1 cellular context compared by ENCODE assay signal in the genomic region with DNA sequence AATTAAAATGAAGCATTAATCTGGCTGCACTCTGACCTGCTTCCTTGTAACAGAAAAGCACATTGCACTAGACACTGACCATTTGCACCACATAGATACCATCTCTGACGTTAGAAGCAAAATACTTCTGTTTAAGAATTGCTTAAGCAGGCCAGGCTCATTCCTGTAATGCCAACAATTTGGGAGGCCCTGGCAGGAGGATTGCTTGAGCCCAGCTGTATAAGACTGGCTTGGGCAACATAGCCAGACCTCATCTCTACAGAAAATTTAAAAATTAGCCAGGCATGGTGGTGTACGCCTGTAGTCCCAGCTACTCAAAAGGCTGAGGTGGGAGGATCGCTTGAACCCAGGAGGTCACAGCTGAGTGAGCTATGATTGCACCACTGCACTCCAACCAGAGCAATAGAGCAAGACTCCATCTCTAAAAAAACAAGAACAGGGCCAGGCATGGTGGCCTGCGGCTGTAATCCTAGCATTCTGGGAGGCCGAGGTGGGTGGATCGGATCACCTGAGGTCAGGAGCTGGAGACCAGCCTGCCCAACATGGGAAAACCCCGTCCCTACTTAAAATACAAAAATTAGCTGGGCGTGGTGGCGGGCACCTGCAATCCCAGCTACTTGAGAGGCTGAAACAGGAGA.
TF ChIP-seq lines count a peak whose summit lies in the region.

No MANE protein-coding gene starts in this region.

TF ChIP-seq in endothelial cell of umbilical vein, 7 proteins besides CTCF, POLR2A, EP300 and RAD21:
- TF ChIP-seq EZH2 (IDR thresholded peaks at IDR 0.05; ENCODE audit: borderline replicate concordance, low read depth, low read length, severe bottlenecking) (no peak), FOS (IDR thresholded peaks at IDR 0.05; ENCODE audit: borderline replicate concordance, insufficient read depth, low read length) (no peak), JUN (IDR thresholded peaks at IDR 0.05; ENCODE audit: borderline replicate concordance, insufficient read depth, insufficient read length, low read depth) (no peak), MYC (IDR thresholded peaks at IDR 0.05; ENCODE audit: low read depth, low read length) (no peak), POLR2AphosphoS5 (IDR thresholded peaks at IDR 0.05; ENCODE audit: insufficient read depth, low read depth, low read length) (no peak), GATA2 (IDR thresholded peaks at IDR 0.05; ENCODE audit: insufficient read depth, insufficient read length, low read depth, low read length) (no peak)
- TF ChIP-seq, protein P1, sequence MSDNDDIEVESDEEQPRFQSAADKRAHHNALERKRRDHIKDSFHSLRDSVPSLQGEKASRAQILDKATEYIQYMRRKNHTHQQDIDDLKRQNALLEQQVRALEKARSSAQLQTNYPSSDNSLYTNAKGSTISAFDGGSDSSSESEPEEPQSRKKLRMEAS (IDR thresholded peaks at IDR 0.05; ENCODE audit: insufficient read depth, insufficient read length) = no peak
